In the genomic region with DNA sequence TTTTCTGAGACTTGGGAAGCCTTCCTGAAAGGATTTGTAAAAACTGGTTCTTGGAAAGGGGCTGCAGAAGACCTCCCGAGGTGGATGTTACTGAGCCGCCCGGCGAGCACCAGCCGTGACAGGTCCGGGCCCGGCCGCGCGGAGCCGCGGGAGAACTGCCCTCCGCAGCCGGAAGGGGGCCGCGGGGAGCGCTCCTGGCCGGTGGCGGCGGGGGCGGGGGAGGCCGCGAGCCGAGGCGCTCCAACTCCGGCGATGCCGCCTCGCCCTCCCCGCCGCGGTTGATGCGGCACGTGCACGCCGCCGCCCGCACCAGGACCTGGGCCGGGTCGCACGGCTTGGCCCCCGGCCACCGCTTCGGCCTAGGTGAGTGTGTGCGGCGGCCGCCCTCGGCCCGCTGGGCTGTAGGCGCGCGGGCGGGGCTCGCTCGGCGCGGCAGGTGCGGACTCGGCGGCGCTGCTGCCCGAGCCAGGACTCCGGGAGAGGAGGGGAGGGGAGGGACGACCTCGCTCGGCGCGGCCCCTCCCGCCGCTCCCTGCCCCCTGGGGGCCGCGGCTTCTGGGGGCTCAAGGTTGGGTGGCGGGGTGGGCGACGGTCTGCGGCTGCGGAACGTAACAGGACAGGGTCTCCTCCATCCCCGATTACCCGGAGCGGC, we compare ENCODE assay signal across 8 cellular contexts. TPM values are rescaled to one million over a fixed set of nuclear protein-coding genes. Genes with fewer than 3 reads are reported as not detected.
A peak's percentile ranks its signal among the peaks of the same experiment; 100 is the strongest.
DNase-seq lines count a peak whose midpoint lies in the region; ATAC-seq, FAIRE-seq and TF ChIP-seq lines count a peak whose summit lies in the region.

No MANE protein-coding gene starts in this region.

- H3K9me3 Mint-ChIP-seq in astrocyte (ENCODE audit: unreplicated experiment): peaks cover 2% of the 10 kb centered on the region

- H3K27ac ChIP-seq in astrocyte (ENCODE audit: low read depth, low read length): no peak overlapping the region

- H3K4me1 Mint-ChIP-seq in T-helper 17 cell: peaks cover 14% of the 10 kb centered on the region
- H3K4me1 Mint-ChIP-seq in astrocyte (ENCODE audit: low read depth, unreplicated experiment): peaks cover 7% of the 10 kb centered on the region

- no peaks in the 10 kb centered on the region for H3K27me3 ChIP-seq in astrocyte (ENCODE audit: insufficient read depth, low read length)

- H3K36me3 ChIP-seq in astrocyte (ENCODE audit: insufficient read depth, low read length): no peaks in the 10 kb centered on the region

- H3K4me3 ChIP-seq in astrocyte (ENCODE audit: insufficient read depth, low read depth, low read length): peak overlapping the region; percentile 83
- peak overlapping the region; percentile 84 for H3K4me3 ChIP-seq in retinal pigment epithelial cell (ENCODE audit: low read length)

- H3K4me2 ChIP-seq in astrocyte (ENCODE audit: low read length): peak overlapping the region; percentile 98

- H3K4me1 ChIP-seq in astrocyte (ENCODE audit: insufficient read depth, low read length): peaks cover 10% of the 10 kb centered on the region

- H3K9ac ChIP-seq in astrocyte (ENCODE audit: low read length): peak overlapping the region; percentile 77

- no peak for FAIRE-seq in astrocyte (lab: Jason Lieb, UNC)
- no peak for FAIRE-seq in urothelium cell line (lab: Jason Lieb, UNC)

- peaks cover 10% of the 10 kb centered on the region for H3K27me3 Mint-ChIP-seq in T-helper 17 cell
- H3K27me3 Mint-ChIP-seq in astrocyte (ENCODE audit: low read depth, unreplicated experiment): no peaks in the 10 kb centered on the region

- ATAC-seq in GM21717 (IDR thresholded peaks at IDR 0.05; ENCODE audit: unreplicated experiment) (peak; percentile 60), T-helper 17 cell (peak; percentile 61)

- H3K4me3 Mint-ChIP-seq in T-helper 17 cell: peak overlapping the region; percentile 93
- peak overlapping the region; percentile 99 for H3K4me3 Mint-ChIP-seq in astrocyte (ENCODE audit: unreplicated experiment)

- H3K9me3 ChIP-seq in T-helper 17 cell (ENCODE audit: control insufficient read depth, low read length, poor library complexity, severe bottlenecking) (no peaks in the 10 kb centered on the region), astrocyte (ENCODE audit: insufficient read depth, low read depth, low read length) (no peaks in the 10 kb centered on the region)

- H4K20me1 ChIP-seq in astrocyte (ENCODE audit: insufficient read depth, low read length): no peaks in the 10 kb centered on the region

- H3K27ac Mint-ChIP-seq in T-helper 17 cell (peak overlapping the region; percentile 89), astrocyte (ENCODE audit: unreplicated experiment) (peak overlapping the region; percentile 96)

- H3K36me3 Mint-ChIP-seq in T-helper 17 cell (ENCODE audit: low read depth) (peaks cover 5% of the 10 kb centered on the region), astrocyte (ENCODE audit: low read depth, unreplicated experiment) (peaks cover 16% of the 10 kb centered on the region)

- peaks cover 3% of the 10 kb centered on the region for H3K79me2 ChIP-seq in astrocyte (ENCODE audit: insufficient read depth, low read length)

- H2AFZ ChIP-seq in astrocyte (ENCODE audit: low read depth, low read length): peak overlapping the region; percentile 83

- DNase-seq in GM03348 (ENCODE audit: low spot score) (peak; percentile 91), KG1 (lab: John Stamatoyannopoulos, UW) (peak; percentile 46), T-helper 17 cell (peak; percentile 30 to 53 (median 44)), astrocyte (ENCODE audit: low read depth) (peak; percentile 29), hippocampal formation (lab: John Stamatoyannopoulos, UW) (peak; percentile 28 to 54), retinal pigment epithelial cell (ENCODE audit: low read depth) (no peak), urothelium cell line (ENCODE audit: low spot score) (no peak)

- TF ChIP-seq CTCF in astrocyte (IDR thresholded peaks at IDR 0.05; ENCODE audit: insufficient read depth, low read depth, low read length): no peak
- TF ChIP-seq CTCF in retinal pigment epithelial cell (conservative IDR thresholded peaks at IDR 0.05; ENCODE audit: low read depth, low read length): peak; percentile 39

RNA-seq across cellular contexts. Expression of gene SPRY1, which starts 1.7 kb away (rescaled TPM):
- total RNA-seq in T-helper 17 cell (10 to 100 TPM; 17.2 to 18.2 TPM), astrocyte (44.5 and 51.6 TPM in 2 replicates)

Comparison
In these comparisons a context has a peak if more than half of its experiments do, and no peak if none do; other contexts are left out.
1. DNase-seq: peak in GM03348 (single experiment), KG1 (single experiment), T-helper 17 cell (3 of 3), astrocyte (single experiment) and hippocampal formation (2 of 2); none in retinal pigment epithelial cell (single experiment) and urothelium cell line (single experiment).